In genomic region chr17:82559779-82560642, GRCh38 we compare ENCODE assay signal across 2 cellular contexts.
TF ChIP-seq lines count a peak whose summit lies in the region.

No MANE protein-coding gene starts in this region.

TF ChIP-seq in HepG2, 621 proteins besides CTCF, POLR2A, EP300 and RAD21:
- TF ChIP-seq ZNF224 (CRISPR knock-in tag; IDR thresholded peaks at IDR 0.05): no peak
- TF ChIP-seq ZBTB33 (CRISPR knock-in tag; IDR thresholded peaks at IDR 0.05): peak; percentile 22; the same call in 1 of the 2 replicates
- 0 out of 2 replicates have a peak, but pooled peaks have one; percentile 14 for TF ChIP-seq ZGPAT (CRISPR knock-in tag; IDR thresholded peaks at IDR 0.05)

TF ChIP-seq in WTC11, 78 proteins besides CTCF, POLR2A, EP300 and RAD21:
- TF ChIP-seq NR1H2 (CRISPR knock-in tag; IDR thresholded peaks at IDR 0.05) (no peak), CDX4 (CRISPR knock-in tag; IDR thresholded peaks at IDR 0.05; ENCODE audit: borderline replicate concordance) (no peak), GRHL2 (CRISPR knock-in tag; IDR thresholded peaks at IDR 0.05; ENCODE audit: insufficient replicate concordance, severe bottlenecking) (no peak), FOXP1 (CRISPR knock-in tag; IDR thresholded peaks at IDR 0.05; ENCODE audit: borderline replicate concordance) (no peak), AFF4 (CRISPR knock-in tag; IDR thresholded peaks at IDR 0.05; ENCODE audit: borderline replicate concordance) (no peak), ZSCAN18 (CRISPR knock-in tag; IDR thresholded peaks at IDR 0.05) (no peak), NFATC4 (CRISPR knock-in tag; IDR thresholded peaks at IDR 0.05) (no peak), CREB1 (CRISPR knock-in tag; IDR thresholded peaks at IDR 0.05) (no peak)
